16 cellular contexts compared by ENCODE assay signal in the genomic region with DNA sequence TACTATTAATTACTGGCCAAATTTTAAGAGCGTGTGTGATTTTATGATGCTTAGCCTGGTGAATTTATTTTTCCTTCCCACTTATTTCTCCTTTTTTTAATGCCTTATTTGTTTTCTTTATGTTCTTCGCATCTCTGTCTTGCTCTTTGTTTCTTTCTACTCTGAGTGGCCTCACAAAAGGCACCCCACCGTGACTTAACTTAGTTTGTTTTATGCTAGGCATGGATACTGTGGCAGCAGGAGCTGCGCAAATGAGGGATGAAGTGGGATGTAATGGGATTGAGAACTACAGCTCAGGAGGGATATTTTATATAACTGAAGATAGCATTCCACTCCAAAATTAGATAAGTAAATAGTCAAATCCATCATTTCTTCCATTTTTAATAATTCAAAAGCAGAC. TPM values are rescaled to one million over a fixed set of nuclear protein-coding genes. Genes with fewer than 3 reads are reported as not detected.
DNase-seq lines count a peak whose midpoint lies in the region; ATAC-seq lines count a peak whose summit lies in the region.
"Had no signal": no experiment of that assay in that cellular context is flagged by ENCODE, and none has a peak within 500 bp of the region (broad histone marks: within the 10 kb centered on the region; RNA-seq: fewer than 3 reads in every experiment).

No MANE protein-coding gene starts in this region.

- no peak overlapping the region for H3K4me3 Mint-ChIP-seq in activated CD4-positive, alpha-beta T cell treated with anti-CD3 and anti-CD28 coated beads for 36 hours

- peaks cover 4% of the 10 kb centered on the region for H3K4me1 Mint-ChIP-seq in activated CD4-positive, alpha-beta T cell treated with anti-CD3 and anti-CD28 coated beads for 36 hours

- no peak for ATAC-seq in left colon
- no peak for ATAC-seq in activated CD4-positive, alpha-beta T cell treated with anti-CD3 and anti-CD28 coated beads for 36 hours
- no peak for ATAC-seq in HG02759 (IDR thresholded peaks at IDR 0.05; ENCODE audit: unreplicated experiment)
- ATAC-seq: body of pancreas had no signal

- peaks cover 3% of the 10 kb centered on the region for H3K36me3 Mint-ChIP-seq in activated CD4-positive, alpha-beta T cell treated with anti-CD3 and anti-CD28 coated beads for 36 hours (ENCODE audit: low read depth)
- H3K36me3 Mint-ChIP-seq: CD4-positive, CD25-positive, alpha-beta regulatory T cell had no signal

- no peaks in the 10 kb centered on the region for H3K9me3 Mint-ChIP-seq in activated CD4-positive, alpha-beta T cell treated with anti-CD3 and anti-CD28 coated beads for 36 hours (ENCODE audit: low read depth)

- no peak overlapping the region for H3K9ac ChIP-seq in iPS-18a (ENCODE audit: low read length)
- H3K9ac ChIP-seq: parathyroid adenoma had no signal

- peaks cover 28% of the 10 kb centered on the region for H3K27me3 ChIP-seq in iPS-18a (ENCODE audit: control insufficient read depth, insufficient read depth, low read length)
- H3K27me3 ChIP-seq: uterus had no signal

- CTCF ChIA-PET in activated CD4-positive, alpha-beta T cell treated with anti-CD3 and anti-CD28 coated beads for 36 hours (lab: Charles Lee), result interaction anchor here (1.0 to 2.3 kb wide), 2 partner anchors 9 to 36 kb away, joined by 3 to 5 read pairs; no protein-coding TSS in a partner anchor

- H3K27me3 Mint-ChIP-seq in activated CD4-positive, alpha-beta T cell treated with anti-CD3 and anti-CD28 coated beads for 36 hours, result peaks cover 34% of the 10 kb centered on the region

- H3K36me3 ChIP-seq in iPS-18a (ENCODE audit: control insufficient read depth, low read depth, low read length), result no peaks in the 10 kb centered on the region
- H3K36me3 ChIP-seq: colonic mucosa, uterus had no signal

- H3K4me1 ChIP-seq in iPS-18a (ENCODE audit: control insufficient read depth, low read depth, low read length), result peaks cover 35% of the 10 kb centered on the region
- H3K4me1 ChIP-seq: colonic mucosa had no signal

- intact Hi-C loops in left colon (cut with DNase I, micrococcal nuclease), result no loop called here
- intact Hi-C loops in activated CD4-positive, alpha-beta T cell treated with anti-CD3 and anti-CD28 coated beads for 36 hours (cut with DNase I, micrococcal nuclease), result no loop called here

- no peaks in the 10 kb centered on the region for H3K9me3 ChIP-seq in iPS-18a (ENCODE audit: control insufficient read depth, low read depth, low read length)
- H3K9me3 ChIP-seq: body of pancreas, colonic mucosa, uterus had no signal

- POLR2A ChIA-PET in activated CD4-positive, alpha-beta T cell treated with anti-CD3 and anti-CD28 coated beads for 36 hours (lab: Charles Lee), result no interaction called here

- DNase-seq in COR-L47 (lab: John Stamatoyannopoulos, UW) (peak; percentile 31), NCI-H1092 (lab: John Stamatoyannopoulos, UW) (peak; percentile 58), NCI-H82 (lab: John Stamatoyannopoulos, UW) (peak; percentile 82), left colon (no peak)
- DNase-seq in activated CD4-positive, CD25-positive, alpha-beta regulatory T cell (lab: John Stamatoyannopoulos, UW), result no peak
- DNase-seq in activated CD4-positive, alpha-beta T cell treated with anti-CD3 and anti-CD28 coated beads for 36 hours, result no peak
- DNase-seq: activated naive CD4-positive, alpha-beta T cell treated with anti-CD3 and anti-CD28 coated beads, Interleukin-2, amount 50 U/mL, for 16 hours; body of pancreas; CD4-positive, CD25-positive, alpha-beta regulatory T cell; colonic mucosa; NCI-H2029; stimulated activated CD4-positive, alpha-beta T cell treated with anti-CD3 and anti-CD28 coated beads, Interleukin-4, amount 100 ng/mL, for 1 hour; uterus had no signal

- no peak overlapping the region for H3K27ac ChIP-seq in iPS-18a (ENCODE audit: low read length)
- H3K27ac ChIP-seq: body of pancreas, colonic mucosa, parathyroid adenoma, uterus had no signal

- peak overlapping the region; percentile 89 for H3K4me3 ChIP-seq in iPS-18a (ENCODE audit: low read length)
- H3K4me3 ChIP-seq: body of pancreas, colonic mucosa had no signal

- H3K27ac Mint-ChIP-seq in activated CD4-positive, alpha-beta T cell treated with anti-CD3 and anti-CD28 coated beads for 36 hours, result no peak overlapping the region
- H3K27ac Mint-ChIP-seq: CD4-positive, CD25-positive, alpha-beta regulatory T cell had no signal

RNA-seq across cellular contexts. Expression of gene CACNA2D1, which starts 1.6 kb away (rescaled TPM):
- 10 to 100 TPM in 1 of 2 donors, 1 to 10 TPM in 1; 2.5 to 10.9 TPM for total RNA-seq in left colon
- not detected for total RNA-seq in activated CD4-positive, alpha-beta T cell treated with anti-CD3 and anti-CD28 coated beads for 36 hours
- total RNA-seq: CD4-positive, CD25-positive, alpha-beta regulatory T cell had no signal

Comparison
In these comparisons a context has a peak if more than half of its experiments do, and no peak if none do; other contexts are left out.
1. DNase-seq: peak in COR-L47 (single experiment), NCI-H1092 (single experiment) and NCI-H82 (single experiment); none in left colon (0 of 2), activated CD4-positive, CD25-positive, alpha-beta regulatory T cell (0 of 4) and activated CD4-positive, alpha-beta T cell treated with anti-CD3 and anti-CD28 coated beads for 36 hours (single experiment).